Comparison of ENCODE assay signal across 1 cellular context in the genomic region with DNA sequence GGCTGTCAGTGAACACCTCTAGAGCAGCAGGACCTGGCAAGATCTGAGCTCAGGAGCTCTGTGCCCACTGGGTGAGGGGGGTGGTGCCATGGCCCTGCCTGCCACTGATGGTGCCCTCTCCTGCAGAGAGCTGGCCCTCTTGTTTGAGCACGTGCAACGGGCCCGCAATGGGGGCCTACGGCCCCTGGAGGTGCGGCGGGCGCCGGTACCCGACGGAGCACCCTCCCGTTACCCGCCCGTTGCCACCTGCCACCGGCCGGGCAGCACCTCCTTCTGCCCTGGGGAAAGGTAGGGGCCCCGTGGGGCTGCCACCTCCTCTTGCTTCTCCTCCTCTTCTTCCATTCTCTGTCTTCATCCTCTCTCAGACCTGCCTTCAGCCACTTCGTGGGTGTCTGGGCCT.
TF ChIP-seq lines count a peak whose summit lies in the region.

No MANE protein-coding gene starts in this region.

TF ChIP-seq in H1, 55 proteins besides CTCF, POLR2A, EP300 and RAD21:
- TF ChIP-seq GABPA (IDR thresholded peaks at IDR 0.05; ENCODE audit: borderline replicate concordance, insufficient read depth, low read length) (no peak), EZH2 (IDR thresholded peaks at IDR 0.05; ENCODE audit: low read depth, low read length, severe bottlenecking) (no peak), SP1 (IDR thresholded peaks at IDR 0.05; ENCODE audit: low read depth, low read length) (no peak), ZNF274 (IDR thresholded peaks at IDR 0.05; ENCODE audit: borderline replicate concordance, extremely low read depth, low read length) (no peak), CEBPB (IDR thresholded peaks at IDR 0.05; ENCODE audit: low read depth, low read length) (no peak), SP2 (IDR thresholded peaks at IDR 0.05; ENCODE audit: low read length) (no peak), CBX8 (IDR thresholded peaks at IDR 0.05; ENCODE audit: borderline replicate concordance, low read depth, low read length) (no peak), SIRT6 (IDR thresholded peaks at IDR 0.05; ENCODE audit: low read length) (no peak), JUN (IDR thresholded peaks at IDR 0.05; ENCODE audit: low read depth, low read length) (no peak), CREB1 (IDR thresholded peaks at IDR 0.05) (no peak), TEAD4 (IDR thresholded peaks at IDR 0.05; ENCODE audit: low read depth, low read length) (no peak), TAF7 (optimal IDR thresholded peaks at IDR 0.05; ENCODE audit: borderline replicate concordance, low read depth, low read length) (no peak), CBX5 (IDR thresholded peaks at IDR 0.05; ENCODE audit: low read depth, low read length) (no peak)
- TF ChIP-seq, protein P1, sequence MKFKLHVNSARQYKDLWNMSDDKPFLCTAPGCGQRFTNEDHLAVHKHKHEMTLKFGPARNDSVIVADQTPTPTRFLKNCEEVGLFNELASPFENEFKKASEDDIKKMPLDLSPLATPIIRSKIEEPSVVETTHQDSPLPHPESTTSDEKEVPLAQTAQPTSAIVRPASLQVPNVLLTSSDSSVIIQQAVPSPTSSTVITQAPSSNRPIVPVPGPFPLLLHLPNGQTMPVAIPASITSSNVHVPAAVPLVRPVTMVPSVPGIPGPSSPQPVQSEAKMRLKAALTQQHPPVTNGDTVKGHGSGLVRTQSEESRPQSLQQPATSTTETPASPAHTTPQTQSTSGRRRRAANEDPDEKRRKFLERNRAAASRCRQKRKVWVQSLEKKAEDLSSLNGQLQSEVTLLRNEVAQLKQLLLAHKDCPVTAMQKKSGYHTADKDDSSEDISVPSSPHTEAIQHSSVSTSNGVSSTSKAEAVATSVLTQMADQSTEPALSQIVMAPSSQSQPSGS (IDR thresholded peaks at IDR 0.05; ENCODE audit: low read length): no peak
- TF ChIP-seq, protein P2, sequence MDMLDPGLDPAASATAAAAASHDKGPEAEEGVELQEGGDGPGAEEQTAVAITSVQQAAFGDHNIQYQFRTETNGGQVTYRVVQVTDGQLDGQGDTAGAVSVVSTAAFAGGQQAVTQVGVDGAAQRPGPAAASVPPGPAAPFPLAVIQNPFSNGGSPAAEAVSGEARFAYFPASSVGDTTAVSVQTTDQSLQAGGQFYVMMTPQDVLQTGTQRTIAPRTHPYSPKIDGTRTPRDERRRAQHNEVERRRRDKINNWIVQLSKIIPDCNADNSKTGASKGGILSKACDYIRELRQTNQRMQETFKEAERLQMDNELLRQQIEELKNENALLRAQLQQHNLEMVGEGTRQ (IDR thresholded peaks at IDR 0.05; ENCODE audit: low read length): no peak
- TF ChIP-seq, protein P3, sequence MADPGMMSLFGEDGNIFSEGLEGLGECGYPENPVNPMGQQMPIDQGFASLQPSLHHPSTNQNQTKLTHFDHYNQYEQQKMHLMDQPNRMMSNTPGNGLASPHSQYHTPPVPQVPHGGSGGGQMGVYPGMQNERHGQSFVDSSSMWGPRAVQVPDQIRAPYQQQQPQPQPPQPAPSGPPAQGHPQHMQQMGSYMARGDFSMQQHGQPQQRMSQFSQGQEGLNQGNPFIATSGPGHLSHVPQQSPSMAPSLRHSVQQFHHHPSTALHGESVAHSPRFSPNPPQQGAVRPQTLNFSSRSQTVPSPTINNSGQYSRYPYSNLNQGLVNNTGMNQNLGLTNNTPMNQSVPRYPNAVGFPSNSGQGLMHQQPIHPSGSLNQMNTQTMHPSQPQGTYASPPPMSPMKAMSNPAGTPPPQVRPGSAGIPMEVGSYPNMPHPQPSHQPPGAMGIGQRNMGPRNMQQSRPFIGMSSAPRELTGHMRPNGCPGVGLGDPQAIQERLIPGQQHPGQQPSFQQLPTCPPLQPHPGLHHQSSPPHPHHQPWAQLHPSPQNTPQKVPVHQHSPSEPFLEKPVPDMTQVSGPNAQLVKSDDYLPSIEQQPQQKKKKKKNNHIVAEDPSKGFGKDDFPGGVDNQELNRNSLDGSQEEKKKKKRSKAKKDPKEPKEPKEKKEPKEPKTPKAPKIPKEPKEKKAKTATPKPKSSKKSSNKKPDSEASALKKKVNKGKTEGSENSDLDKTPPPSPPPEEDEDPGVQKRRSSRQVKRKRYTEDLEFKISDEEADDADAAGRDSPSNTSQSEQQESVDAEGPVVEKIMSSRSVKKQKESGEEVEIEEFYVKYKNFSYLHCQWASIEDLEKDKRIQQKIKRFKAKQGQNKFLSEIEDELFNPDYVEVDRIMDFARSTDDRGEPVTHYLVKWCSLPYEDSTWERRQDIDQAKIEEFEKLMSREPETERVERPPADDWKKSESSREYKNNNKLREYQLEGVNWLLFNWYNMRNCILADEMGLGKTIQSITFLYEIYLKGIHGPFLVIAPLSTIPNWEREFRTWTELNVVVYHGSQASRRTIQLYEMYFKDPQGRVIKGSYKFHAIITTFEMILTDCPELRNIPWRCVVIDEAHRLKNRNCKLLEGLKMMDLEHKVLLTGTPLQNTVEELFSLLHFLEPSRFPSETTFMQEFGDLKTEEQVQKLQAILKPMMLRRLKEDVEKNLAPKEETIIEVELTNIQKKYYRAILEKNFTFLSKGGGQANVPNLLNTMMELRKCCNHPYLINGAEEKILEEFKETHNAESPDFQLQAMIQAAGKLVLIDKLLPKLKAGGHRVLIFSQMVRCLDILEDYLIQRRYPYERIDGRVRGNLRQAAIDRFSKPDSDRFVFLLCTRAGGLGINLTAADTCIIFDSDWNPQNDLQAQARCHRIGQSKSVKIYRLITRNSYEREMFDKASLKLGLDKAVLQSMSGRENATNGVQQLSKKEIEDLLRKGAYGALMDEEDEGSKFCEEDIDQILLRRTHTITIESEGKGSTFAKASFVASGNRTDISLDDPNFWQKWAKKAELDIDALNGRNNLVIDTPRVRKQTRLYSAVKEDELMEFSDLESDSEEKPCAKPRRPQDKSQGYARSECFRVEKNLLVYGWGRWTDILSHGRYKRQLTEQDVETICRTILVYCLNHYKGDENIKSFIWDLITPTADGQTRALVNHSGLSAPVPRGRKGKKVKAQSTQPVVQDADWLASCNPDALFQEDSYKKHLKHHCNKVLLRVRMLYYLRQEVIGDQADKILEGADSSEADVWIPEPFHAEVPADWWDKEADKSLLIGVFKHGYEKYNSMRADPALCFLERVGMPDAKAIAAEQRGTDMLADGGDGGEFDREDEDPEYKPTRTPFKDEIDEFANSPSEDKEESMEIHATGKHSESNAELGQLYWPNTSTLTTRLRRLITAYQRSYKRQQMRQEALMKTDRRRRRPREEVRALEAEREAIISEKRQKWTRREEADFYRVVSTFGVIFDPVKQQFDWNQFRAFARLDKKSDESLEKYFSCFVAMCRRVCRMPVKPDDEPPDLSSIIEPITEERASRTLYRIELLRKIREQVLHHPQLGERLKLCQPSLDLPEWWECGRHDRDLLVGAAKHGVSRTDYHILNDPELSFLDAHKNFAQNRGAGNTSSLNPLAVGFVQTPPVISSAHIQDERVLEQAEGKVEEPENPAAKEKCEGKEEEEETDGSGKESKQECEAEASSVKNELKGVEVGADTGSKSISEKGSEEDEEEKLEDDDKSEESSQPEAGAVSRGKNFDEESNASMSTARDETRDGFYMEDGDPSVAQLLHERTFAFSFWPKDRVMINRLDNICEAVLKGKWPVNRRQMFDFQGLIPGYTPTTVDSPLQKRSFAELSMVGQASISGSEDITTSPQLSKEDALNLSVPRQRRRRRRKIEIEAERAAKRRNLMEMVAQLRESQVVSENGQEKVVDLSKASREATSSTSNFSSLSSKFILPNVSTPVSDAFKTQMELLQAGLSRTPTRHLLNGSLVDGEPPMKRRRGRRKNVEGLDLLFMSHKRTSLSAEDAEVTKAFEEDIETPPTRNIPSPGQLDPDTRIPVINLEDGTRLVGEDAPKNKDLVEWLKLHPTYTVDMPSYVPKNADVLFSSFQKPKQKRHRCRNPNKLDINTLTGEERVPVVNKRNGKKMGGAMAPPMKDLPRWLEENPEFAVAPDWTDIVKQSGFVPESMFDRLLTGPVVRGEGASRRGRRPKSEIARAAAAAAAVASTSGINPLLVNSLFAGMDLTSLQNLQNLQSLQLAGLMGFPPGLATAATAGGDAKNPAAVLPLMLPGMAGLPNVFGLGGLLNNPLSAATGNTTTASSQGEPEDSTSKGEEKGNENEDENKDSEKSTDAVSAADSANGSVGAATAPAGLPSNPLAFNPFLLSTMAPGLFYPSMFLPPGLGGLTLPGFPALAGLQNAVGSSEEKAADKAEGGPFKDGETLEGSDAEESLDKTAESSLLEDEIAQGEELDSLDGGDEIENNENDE (IDR thresholded peaks at IDR 0.05; ENCODE audit: insufficient replicate concordance, low read length): no peak
- TF ChIP-seq, protein P4, sequence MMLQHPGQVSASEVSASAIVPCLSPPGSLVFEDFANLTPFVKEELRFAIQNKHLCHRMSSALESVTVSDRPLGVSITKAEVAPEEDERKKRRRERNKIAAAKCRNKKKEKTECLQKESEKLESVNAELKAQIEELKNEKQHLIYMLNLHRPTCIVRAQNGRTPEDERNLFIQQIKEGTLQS (IDR thresholded peaks at IDR 0.05; ENCODE audit: insufficient read depth, low read depth, low read length): no peak
